8 cellular contexts compared by ENCODE assay signal in the genomic region with DNA sequence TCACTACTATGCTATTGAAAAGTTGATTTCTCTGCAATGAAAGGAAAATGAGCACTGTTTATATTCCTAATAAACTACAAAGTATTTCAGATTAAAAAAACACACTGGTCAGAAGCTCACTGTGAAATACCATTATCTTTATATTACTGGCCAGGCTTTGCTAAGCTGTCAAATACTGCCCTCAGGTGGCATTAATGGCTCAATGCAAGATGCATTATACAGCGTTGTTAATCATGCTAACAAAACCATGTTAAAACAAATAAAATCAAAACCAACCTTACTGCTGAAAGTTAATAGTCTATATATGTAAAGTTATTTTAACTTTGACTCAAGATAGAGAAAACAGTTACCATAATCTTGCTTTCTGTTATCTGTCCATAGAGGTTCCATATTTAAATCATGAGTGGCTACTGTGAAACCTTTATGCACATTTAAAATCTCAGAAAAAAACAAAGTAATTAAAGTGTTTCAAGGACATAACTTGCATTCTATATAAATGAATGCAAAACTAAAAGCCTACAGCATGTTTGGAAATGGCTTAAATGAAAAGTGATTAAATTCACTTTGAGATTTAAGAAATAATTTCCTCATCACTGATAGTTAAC.
A peak's percentile ranks its signal among the peaks of the same experiment; 100 is the strongest.
DNase-seq lines count a peak whose midpoint lies in the region; ATAC-seq and TF ChIP-seq lines count a peak whose summit lies in the region.

No MANE protein-coding gene starts in this region.

- H3K27me3 ChIP-seq in neural cell (ENCODE audit: insufficient read depth, low read depth, low read length) = no peaks in the 10 kb centered on the region

- H3F3A ChIP-seq in neural cell (ENCODE audit: insufficient read depth, low read length, poor library complexity, severe bottlenecking) = no peaks in the 10 kb centered on the region

- H3K9ac ChIP-seq in neural cell (ENCODE audit: low read length) = no peak overlapping the region

- no peak overlapping the region for H2AFZ ChIP-seq in neural cell (ENCODE audit: low read depth, low read length)

- no peak overlapping the region for H3K4me2 ChIP-seq in neural cell (ENCODE audit: low read length)

- TF ChIP-seq RAD21 in neural cell (conservative IDR thresholded peaks at IDR 0.05) = peak; percentile 85

- TF ChIP-seq EP300 in neural cell (conservative IDR thresholded peaks at IDR 0.05; ENCODE audit: poor library complexity, severe bottlenecking) = no peak

- H3K79me2 ChIP-seq in neural cell (replicated peaks; ENCODE audit: insufficient read depth, low read length) = no peaks in the 10 kb centered on the region

- peak; percentile 3 for DNase-seq in DMS114 treated with DMSO at 0.1 percent for 48 hours (lab: John Stamatoyannopoulos, UW; ENCODE audit: unreplicated experiment)
- peak; percentile 36 for DNase-seq in NCI-H1436 (lab: John Stamatoyannopoulos, UW)
- no peak for DNase-seq in T-helper 17 cell

- no peak overlapping the region for H3K27ac ChIP-seq in neural cell (ENCODE audit: low read length)

- H3K4me1 Mint-ChIP-seq in T-helper 17 cell = no peaks in the 10 kb centered on the region

- H3K36me3 ChIP-seq in neural cell (ENCODE audit: insufficient read depth, low read length) = no peaks in the 10 kb centered on the region

- peaks cover 2% of the 10 kb centered on the region for H3K36me3 Mint-ChIP-seq in T-helper 17 cell (ENCODE audit: low read depth)

- no peaks in the 10 kb centered on the region for H3K27me3 Mint-ChIP-seq in T-helper 17 cell

- no peaks in the 10 kb centered on the region for H3K9me3 ChIP-seq in T-helper 17 cell (ENCODE audit: control insufficient read depth, low read length, poor library complexity, severe bottlenecking)
- H3K9me3 ChIP-seq in neural cell (ENCODE audit: low read length) = no peaks in the 10 kb centered on the region

- ATAC-seq in GM21786 (IDR thresholded peaks at IDR 0.05; ENCODE audit: unreplicated experiment) (peak; percentile 48), T-helper 17 cell (peak; percentile 65), esophagus mucosa (peak; percentile 75), GM18519 (IDR thresholded peaks at IDR 0.05; ENCODE audit: low FRiP score, unreplicated experiment) (no peak), HG03135 (IDR thresholded peaks at IDR 0.05; ENCODE audit: unreplicated experiment) (no peak)

- TF ChIP-seq CTCF in neural cell (IDR thresholded peaks at IDR 0.05; ENCODE audit: poor library complexity, severe bottlenecking) = peak; percentile 84

- no peak overlapping the region for H3K27ac Mint-ChIP-seq in T-helper 17 cell

- H3K4me3 Mint-ChIP-seq in T-helper 17 cell = no peak overlapping the region

- no peak overlapping the region for H3K4me3 ChIP-seq in neural cell (ENCODE audit: low read length)

- no peaks in the 10 kb centered on the region for H3K9me2 ChIP-seq in neural cell (ENCODE audit: insufficient read depth, low read length)

- no peaks in the 10 kb centered on the region for H4K20me1 ChIP-seq in neural cell (ENCODE audit: insufficient read depth)

TF ChIP-seq in neural cell, 6 proteins besides CTCF, POLR2A, EP300 and RAD21:
- no peak for TF ChIP-seq TAF1 (IDR thresholded peaks at IDR 0.05; ENCODE audit: low read depth)
- TF ChIP-seq, protein P1, sequence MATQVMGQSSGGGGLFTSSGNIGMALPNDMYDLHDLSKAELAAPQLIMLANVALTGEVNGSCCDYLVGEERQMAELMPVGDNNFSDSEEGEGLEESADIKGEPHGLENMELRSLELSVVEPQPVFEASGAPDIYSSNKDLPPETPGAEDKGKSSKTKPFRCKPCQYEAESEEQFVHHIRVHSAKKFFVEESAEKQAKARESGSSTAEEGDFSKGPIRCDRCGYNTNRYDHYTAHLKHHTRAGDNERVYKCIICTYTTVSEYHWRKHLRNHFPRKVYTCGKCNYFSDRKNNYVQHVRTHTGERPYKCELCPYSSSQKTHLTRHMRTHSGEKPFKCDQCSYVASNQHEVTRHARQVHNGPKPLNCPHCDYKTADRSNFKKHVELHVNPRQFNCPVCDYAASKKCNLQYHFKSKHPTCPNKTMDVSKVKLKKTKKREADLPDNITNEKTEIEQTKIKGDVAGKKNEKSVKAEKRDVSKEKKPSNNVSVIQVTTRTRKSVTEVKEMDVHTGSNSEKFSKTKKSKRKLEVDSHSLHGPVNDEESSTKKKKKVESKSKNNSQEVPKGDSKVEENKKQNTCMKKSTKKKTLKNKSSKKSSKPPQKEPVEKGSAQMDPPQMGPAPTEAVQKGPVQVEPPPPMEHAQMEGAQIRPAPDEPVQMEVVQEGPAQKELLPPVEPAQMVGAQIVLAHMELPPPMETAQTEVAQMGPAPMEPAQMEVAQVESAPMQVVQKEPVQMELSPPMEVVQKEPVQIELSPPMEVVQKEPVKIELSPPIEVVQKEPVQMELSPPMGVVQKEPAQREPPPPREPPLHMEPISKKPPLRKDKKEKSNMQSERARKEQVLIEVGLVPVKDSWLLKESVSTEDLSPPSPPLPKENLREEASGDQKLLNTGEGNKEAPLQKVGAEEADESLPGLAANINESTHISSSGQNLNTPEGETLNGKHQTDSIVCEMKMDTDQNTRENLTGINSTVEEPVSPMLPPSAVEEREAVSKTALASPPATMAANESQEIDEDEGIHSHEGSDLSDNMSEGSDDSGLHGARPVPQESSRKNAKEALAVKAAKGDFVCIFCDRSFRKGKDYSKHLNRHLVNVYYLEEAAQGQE (IDR thresholded peaks at IDR 0.05; ENCODE audit: borderline replicate concordance) = no peak
- peak; percentile 82 for TF ChIP-seq SMC3 (conservative IDR thresholded peaks at IDR 0.05; ENCODE audit: poor library complexity)

Comparison
In these comparisons a context has a peak if more than half of its experiments do, and no peak if none do; other contexts are left out.
1. DNase-seq: peak in DMS114 treated with DMSO at 0.1 percent for 48 hours (single experiment) and NCI-H1436 (single experiment); none in T-helper 17 cell (0 of 3).
2. ATAC-seq: peak in GM21786 (single experiment), T-helper 17 cell (single experiment) and esophagus mucosa (single experiment); none in GM18519 (single experiment) and HG03135 (single experiment).